ENCODE assay signal across 18 cellular contexts in the genomic region with DNA sequence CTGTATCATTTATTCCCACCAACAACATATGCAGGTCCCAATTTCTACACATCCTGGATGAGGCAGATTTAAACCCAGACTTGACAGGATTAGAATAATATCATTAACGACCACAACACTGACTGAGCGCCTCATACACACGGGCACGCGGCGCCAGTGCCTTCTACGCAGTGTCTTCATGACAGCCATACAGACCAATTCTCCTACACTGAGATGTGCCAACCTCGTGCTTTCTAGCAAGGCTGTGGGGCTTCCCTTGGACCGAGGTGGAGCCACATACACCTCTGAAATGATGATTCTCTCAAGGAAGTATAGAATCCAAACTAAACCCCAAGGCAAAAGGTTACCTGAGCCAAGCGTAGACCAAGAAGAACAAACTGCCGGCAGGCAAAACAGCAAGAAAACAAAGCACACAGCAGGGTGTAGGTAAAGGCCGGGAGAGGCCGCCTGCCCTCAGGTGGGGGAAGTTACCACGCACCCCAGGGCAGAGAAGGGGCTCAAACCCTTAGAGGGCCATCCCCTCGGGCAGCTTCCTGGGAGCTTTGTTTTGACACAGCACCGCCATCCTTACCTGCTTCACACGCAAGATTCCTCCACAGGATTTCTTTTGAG.
A peak's percentile ranks its signal among the peaks of the same experiment; 100 is the strongest.
DNase-seq lines count a peak whose midpoint lies in the region; ATAC-seq, FAIRE-seq and TF ChIP-seq lines count a peak whose summit lies in the region.
"Had no signal": no experiment of that assay in that cellular context is flagged by ENCODE, and none has a peak within 500 bp of the region (broad histone marks: within the 10 kb centered on the region; RNA-seq: fewer than 3 reads in every experiment).

No MANE protein-coding gene starts in this region.

- ATAC-seq in pancreas: no peak
- ATAC-seq in omental fat pad (ENCODE audit: low FRiP score): no peak
- ATAC-seq in GM18498 (IDR thresholded peaks at IDR 0.05; ENCODE audit: unreplicated experiment): no peak

- no peaks in the 10 kb centered on the region for H3K9me3 Mint-ChIP-seq in Calu3 (ENCODE audit: low read depth, unreplicated experiment)
- no peaks in the 10 kb centered on the region for H3K9me3 Mint-ChIP-seq in endodermal cell

- H3K4me3 Mint-ChIP-seq in Calu3 (ENCODE audit: low read depth, unreplicated experiment): no peak overlapping the region
- no peak overlapping the region for H3K4me3 Mint-ChIP-seq in endodermal cell
- H3K4me3 Mint-ChIP-seq: CD14-positive monocyte had no signal

- WGBS in endodermal cell (ENCODE audit: insufficient coverage in 1 of 2, insufficient read length in 1 of 2), 2 experiments: 90 to 91% methylated on average over 17 of the region's 17 CpGs
- WGBS in neuronal stem cell (ENCODE audit: extremely low coverage in 2 of 2, insufficient read length in 2 of 2, insufficient replicate concordance in 1 of 2), 2 donors: no CpG with 5 or more reads among the region's 17 CpGs
- WGBS in pancreas, 2 donors: 88 to 90% methylated on average over 17 of the region's 17 CpGs

- no peak overlapping the region for H2BK120ac ChIP-seq in neuronal stem cell (ENCODE audit: low read depth, low read length)

- no TSS peak for BruUV-seq in Calu3 (replicated peaks; lab: Mats Ljungman, UMichigan)

- no peaks in the 10 kb centered on the region for H3K9me3 ChIP-seq in HUES48 (ENCODE audit: control insufficient read depth, insufficient read depth, low read length)
- no peaks in the 10 kb centered on the region for H3K9me3 ChIP-seq in endodermal cell (ENCODE audit: control insufficient read depth, low read length)
- no peaks in the 10 kb centered on the region for H3K9me3 ChIP-seq in neuronal stem cell (replicated peaks in 1 of 2; ENCODE audit: control insufficient read depth in 2 of 2, insufficient read depth in 1 of 2, low read depth in 1 of 2, low read length in 2 of 2)
- H3K9me3 ChIP-seq in pancreas: no peaks in the 10 kb centered on the region
- H3K9me3 ChIP-seq: HAP-1 had no signal

- H3K4me1 ChIP-seq in HUES48 (ENCODE audit: control insufficient read depth, insufficient read depth, low read length) (peaks cover 38% of the 10 kb centered on the region), endodermal cell (ENCODE audit: control insufficient read depth, insufficient read depth, low read length) (peaks cover 24% of the 10 kb centered on the region), neuronal stem cell (ENCODE audit: control insufficient read depth in 2 of 2, insufficient read depth in 1 of 2, low read depth in 1 of 2, low read length in 2 of 2) (peaks cover 15 to 19% of the 10 kb centered on the region in 2 donors), pancreas (peaks cover 0 to 2% (median 0%) of the 10 kb centered on the region in 3 donors)

- H3K4me1 Mint-ChIP-seq in Calu3 (ENCODE audit: low read depth, unreplicated experiment) (peaks cover 51% of the 10 kb centered on the region), endodermal cell (peaks cover 58% of the 10 kb centered on the region)

- H3K4ac ChIP-seq in neuronal stem cell (ENCODE audit: low read length): no peak overlapping the region

- H2AK5ac ChIP-seq in neuronal stem cell (ENCODE audit: low read depth, low read length): no peak overlapping the region

- intact Hi-C loops in Calu3 (cut with micrococcal nuclease; ENCODE audit: unreplicated experiment): no loop called here
- intact Hi-C loops in pancreas (cut with DNase I): no loop called here

- no peak for FAIRE-seq in pancreas (lab: Jason Lieb, UNC)
- FAIRE-seq: HTR-8/SVneo had no signal

- no peak overlapping the region for H3K9ac ChIP-seq in HUES48 (ENCODE audit: low read depth, low read length)
- H3K9ac ChIP-seq in endodermal cell (ENCODE audit: extremely low read depth, low read length, poor library complexity, severe bottlenecking): no peak overlapping the region
- H3K9ac ChIP-seq in neuronal stem cell (ENCODE audit: low read depth, low read length, poor library complexity): no peak overlapping the region

- peak overlapping the region; percentile 1 for H3K27ac ChIP-seq in HUES48 (ENCODE audit: low read depth, low read length)
- H3K27ac ChIP-seq in endodermal cell (ENCODE audit: low read depth, low read length): no peak overlapping the region
- no peak overlapping the region for H3K27ac ChIP-seq in neuronal stem cell (replicated peaks; ENCODE audit: low read length)
- H3K27ac ChIP-seq in pancreas: no peak overlapping the region
- H3K27ac ChIP-seq: HL-60 had no signal

- no peak overlapping the region for H3K18ac ChIP-seq in neuronal stem cell (ENCODE audit: low read length)

- H3K27me3 ChIP-seq in HUES48 (ENCODE audit: control insufficient read depth, insufficient read depth, low read length) (no peaks in the 10 kb centered on the region), endodermal cell (ENCODE audit: control insufficient read depth, insufficient read depth, low read length, poor library complexity, severe bottlenecking) (no peaks in the 10 kb centered on the region), neuronal stem cell (ENCODE audit: control insufficient read depth in 3 of 3, insufficient read depth in 3 of 3, low read depth in 1 of 3, low read length in 3 of 3) (peaks cover 0 to 2% (median 0%) of the 10 kb centered on the region in 3 experiments), pancreas (no peaks in the 10 kb centered on the region)

- DNase-seq in Calu3: no peak
- no peak for DNase-seq in endodermal cell
- DNase-seq in neuronal stem cell (ENCODE audit: low spot score): no peak
- no peak for DNase-seq in pancreas
- DNase-seq in omental fat pad (ENCODE audit: low spot score): no peak
- no peak for DNase-seq in COLO829 (ENCODE audit: low spot score)
- DNase-seq: ACHN, AML-193, COR-L47, NCI-H1417, NCI-H187 treated with DMSO at 0.1 percent for 48 hours, NCI-H446 had no signal

- CTCF ChIA-PET in Calu3 (lab: Charles Lee): no interaction called here

- no peak overlapping the region for H2BK5ac ChIP-seq in neuronal stem cell (ENCODE audit: low read length)

- H4K91ac ChIP-seq in neuronal stem cell (ENCODE audit: low read depth, low read length, poor library complexity): no peak overlapping the region

- no peak for TF ChIP-seq CTCF in Calu3 (IDR thresholded peaks at IDR 0.05; ENCODE audit: unreplicated experiment)
- no peak for TF ChIP-seq CTCF in endodermal cell (conservative IDR thresholded peaks at IDR 0.05)
- no peak for TF ChIP-seq CTCF in pancreas (IDR thresholded peaks at IDR 0.05)
- TF ChIP-seq CTCF in omental fat pad (IDR thresholded peaks at IDR 0.05): no peak

- no peaks in the 10 kb centered on the region for H3K27me3 Mint-ChIP-seq in Calu3 (ENCODE audit: unreplicated experiment)
- no peaks in the 10 kb centered on the region for H3K27me3 Mint-ChIP-seq in endodermal cell (ENCODE audit: insufficient read depth)

- peaks cover 14% of the 10 kb centered on the region for H3K36me3 Mint-ChIP-seq in Calu3 (ENCODE audit: insufficient read depth, unreplicated experiment)
- peaks cover 50% of the 10 kb centered on the region for H3K36me3 Mint-ChIP-seq in endodermal cell (ENCODE audit: low read depth)
- H3K36me3 Mint-ChIP-seq: CD14-positive monocyte had no signal

- H2AFZ ChIP-seq in neuronal stem cell (ENCODE audit: low read length): no peak overlapping the region

- H3K4me3 ChIP-seq in HUES48 (ENCODE audit: low read depth, low read length) (no peak overlapping the region), endodermal cell (ENCODE audit: low read length) (no peak overlapping the region), neuronal stem cell (ENCODE audit: low read length in 2 of 2) (no peak overlapping the region), pancreas (no peak overlapping the region)
- H3K4me3 ChIP-seq: HAP-1 had no signal

- no peak overlapping the region for H2BK15ac ChIP-seq in neuronal stem cell (ENCODE audit: low read length)

- H3K27ac Mint-ChIP-seq in Calu3 (ENCODE audit: unreplicated experiment) (peak overlapping the region; percentile 12), endodermal cell (peak overlapping the region; percentile 79)

- H3K23ac ChIP-seq in neuronal stem cell (ENCODE audit: low read depth, low read length, poor library complexity): no peak overlapping the region

- H3K36me3 ChIP-seq in HUES48 (ENCODE audit: control insufficient read depth, insufficient read depth, low read length): peaks cover 34% of the 10 kb centered on the region
- peaks cover 53% of the 10 kb centered on the region for H3K36me3 ChIP-seq in endodermal cell (ENCODE audit: control insufficient read depth, insufficient read depth, low read length)
- peaks cover 15 to 62% of the 10 kb centered on the region in 2 donors for H3K36me3 ChIP-seq in neuronal stem cell (replicated peaks in 1 of 2; ENCODE audit: control insufficient read depth in 2 of 2, insufficient read depth in 2 of 2, low read length in 2 of 2)
- peaks cover 0 to 27% (median 0%) of the 10 kb centered on the region in 3 donors for H3K36me3 ChIP-seq in pancreas

- H3K4me2 ChIP-seq in neuronal stem cell (ENCODE audit: insufficient read depth, low read length, poor library complexity, severe bottlenecking): no peak overlapping the region

- H3K79me1 ChIP-seq in neuronal stem cell (ENCODE audit: low read depth, low read length): no peaks in the 10 kb centered on the region

- no peak overlapping the region for H4K8ac ChIP-seq in neuronal stem cell (ENCODE audit: low read depth, low read length)

- no peak overlapping the region for H2BK12ac ChIP-seq in neuronal stem cell (ENCODE audit: low read length)

- H3K14ac ChIP-seq in neuronal stem cell (ENCODE audit: low read length): peak overlapping the region; percentile 60
